ENCODE assay signal across 9 cellular contexts in genomic region chr13:49627831-49628652, GRCh38. TPM values are rescaled to one million over a fixed set of nuclear protein-coding genes. Genes with fewer than 3 reads are reported as not detected.
DNase-seq lines count a peak whose midpoint lies in the region; ATAC-seq lines count a peak whose summit lies in the region.
"Had no signal": no experiment of that assay in that cellular context is flagged by ENCODE, and none has a peak within 500 bp of the region (broad histone marks: within the 10 kb centered on the region; RNA-seq: fewer than 3 reads in every experiment).

ARL11 (plus strand) TSS chr13:49628507; CDS start chr13:49630448, 1,941 bp downstream.

- H3K27me3 ChIP-seq in iPS-15b (ENCODE audit: control insufficient read depth, insufficient read depth, low read length) = no peaks in the 10 kb centered on the region

- peak within 1 kb of the TSS; percentile 92 for H3K4me3 Mint-ChIP-seq in activated T-helper 1 cell treated with anti-CD3 and anti-CD28 coated beads, Interleukin-12 subunit alpha, Interleukin-12 subunit beta, Interleukin-2, Interleukin-4 antibody, amounts not matched to agents 30 ng/mL and 10 ng/mL and 1 ng/mL, durations not matched to agents 14 hours and 24 hours and 36 hours

- H3K4me1 Mint-ChIP-seq in activated T-helper 1 cell treated with anti-CD3 and anti-CD28 coated beads, Interleukin-12 subunit alpha, Interleukin-12 subunit beta, Interleukin-2, Interleukin-4 antibody, amounts not matched to agents 30 ng/mL and 10 ng/mL and 1 ng/mL, durations not matched to agents 14 hours and 24 hours and 36 hours (ENCODE audit: low read depth) = peaks cover 17% of the 10 kb centered on the region

- no peaks in the 10 kb centered on the region for H3K9me3 Mint-ChIP-seq in activated T-helper 1 cell treated with anti-CD3 and anti-CD28 coated beads, Interleukin-12 subunit alpha, Interleukin-12 subunit beta, Interleukin-2, Interleukin-4 antibody, amounts not matched to agents 30 ng/mL and 10 ng/mL and 1 ng/mL, durations not matched to agents 14 hours and 24 hours and 36 hours

- H3K4me3 ChIP-seq in iPS-15b (ENCODE audit: low read depth, low read length) = peak within 1 kb of the TSS; percentile 75

- H3K9ac ChIP-seq in iPS-15b (ENCODE audit: low read depth, low read length) = peak within 1 kb of the TSS; percentile 47

- H3K27me3 Mint-ChIP-seq in activated T-helper 1 cell treated with anti-CD3 and anti-CD28 coated beads, Interleukin-12 subunit alpha, Interleukin-12 subunit beta, Interleukin-2, Interleukin-4 antibody, amounts not matched to agents 30 ng/mL and 10 ng/mL and 1 ng/mL, durations not matched to agents 14 hours and 24 hours and 36 hours (ENCODE audit: insufficient read depth) = peaks cover 2% of the 10 kb centered on the region

- peaks cover 6% of the 10 kb centered on the region for H3K36me3 ChIP-seq in iPS-15b (ENCODE audit: control insufficient read depth, insufficient read depth, low read length)

- H3K36me3 Mint-ChIP-seq in activated T-helper 1 cell treated with anti-CD3 and anti-CD28 coated beads, Interleukin-12 subunit alpha, Interleukin-12 subunit beta, Interleukin-2, Interleukin-4 antibody, amounts not matched to agents 30 ng/mL and 10 ng/mL and 1 ng/mL, durations not matched to agents 14 hours and 24 hours and 36 hours (ENCODE audit: low read depth) = peaks cover 5% of the 10 kb centered on the region

- peaks cover 5% of the 10 kb centered on the region for H3K4me1 ChIP-seq in iPS-15b (ENCODE audit: control insufficient read depth, insufficient read depth, low read length)

- no peaks in the 10 kb centered on the region for H3K9me3 ChIP-seq in iPS-15b (ENCODE audit: control insufficient read depth, insufficient read depth, low read length)

- intact Hi-C loops in activated T-helper 1 cell treated with anti-CD3 and anti-CD28 coated beads, Interleukin-12 subunit alpha, Interleukin-12 subunit beta, Interleukin-2, Interleukin-4 antibody, amounts not matched to agents 30 ng/mL and 10 ng/mL and 1 ng/mL, durations not matched to agents 14 hours and 24 hours and 36 hours (cut with micrococcal nuclease) = loop anchor here (5.0 kb wide), 1 partner anchor 164 kb away; the partner anchor contains the start of gene KPNA3

- peak within 1 kb of the TSS; percentile 90 for H3K27ac Mint-ChIP-seq in activated T-helper 1 cell treated with anti-CD3 and anti-CD28 coated beads, Interleukin-12 subunit alpha, Interleukin-12 subunit beta, Interleukin-2, Interleukin-4 antibody, amounts not matched to agents 30 ng/mL and 10 ng/mL and 1 ng/mL, durations not matched to agents 14 hours and 24 hours and 36 hours

- peak; percentile 95 for DNase-seq in NOMO-1 treated with DMSO at 0.1 percent for 48 hours (lab: John Stamatoyannopoulos, UW; ENCODE audit: unreplicated experiment)
- peak; percentile 58 for DNase-seq in activated T-helper 1 cell treated with anti-CD3 and anti-CD28 coated beads, Interleukin-12 subunit alpha, Interleukin-12 subunit beta, Interleukin-2, Interleukin-4 antibody, amounts not matched to agents 30 ng/mL and 10 ng/mL and 1 ng/mL, durations not matched to agents 14 hours and 24 hours and 36 hours (ENCODE audit: low spot score)
- peak; percentile 48 for DNase-seq in stimulated activated CD4-positive, alpha-beta T cell treated with anti-CD3 and anti-CD28 coated beads, Interleukin-4, amount 100 ng/mL, for 24 hours
- DNase-seq in NCI-H1092 treated with DMSO at 0.1 percent for 48 hours (lab: John Stamatoyannopoulos, UW) = no peak
- no peak for DNase-seq in inferior parietal cortex (ENCODE audit: extremely low spot score)

- ATAC-seq in GM18502 (IDR thresholded peaks at IDR 0.05; ENCODE audit: poor library complexity, unreplicated experiment) = peak; percentile 96
- ATAC-seq in HG02759 (IDR thresholded peaks at IDR 0.05; ENCODE audit: unreplicated experiment) = peak; percentile 97

RNA-seq across cellular contexts. Expression of gene ARL11, which starts in this region (rescaled TPM):
- 0.80 and 0.93 TPM in 2 replicates for total RNA-seq in activated T-helper 1 cell treated with anti-CD3 and anti-CD28 coated beads, Interleukin-12 subunit alpha, Interleukin-12 subunit beta, Interleukin-2, Interleukin-4 antibody, amounts not matched to agents 30 ng/mL and 10 ng/mL and 1 ng/mL, durations not matched to agents 14 hours and 24 hours and 36 hours
- total RNA-seq: M059J had no signal

Comparison
In these comparisons a context has a peak if more than half of its experiments do, and no peak if none do; other contexts are left out.
1. Peak in DNase-seq in activated T-helper 1 cell treated with anti-CD3 and anti-CD28 coated beads, Interleukin-12 subunit alpha, Interleukin-12 subunit beta, Interleukin-2, Interleukin-4 antibody, amounts not matched to agents 30 ng/mL and 10 ng/mL and 1 ng/mL, durations not matched to agents 14 hours and 24 hours and 36 hours; RNA of the gene not detected or under 1 TPM.
2. DNase-seq: peak in NOMO-1 treated with DMSO at 0.1 percent for 48 hours (single experiment) and stimulated activated CD4-positive, alpha-beta T cell treated with anti-CD3 and anti-CD28 coated beads, Interleukin-4, amount 100 ng/mL, for 24 hours (single experiment); none in NCI-H1092 treated with DMSO at 0.1 percent for 48 hours (single experiment) and inferior parietal cortex (single experiment).